In the genomic region with DNA sequence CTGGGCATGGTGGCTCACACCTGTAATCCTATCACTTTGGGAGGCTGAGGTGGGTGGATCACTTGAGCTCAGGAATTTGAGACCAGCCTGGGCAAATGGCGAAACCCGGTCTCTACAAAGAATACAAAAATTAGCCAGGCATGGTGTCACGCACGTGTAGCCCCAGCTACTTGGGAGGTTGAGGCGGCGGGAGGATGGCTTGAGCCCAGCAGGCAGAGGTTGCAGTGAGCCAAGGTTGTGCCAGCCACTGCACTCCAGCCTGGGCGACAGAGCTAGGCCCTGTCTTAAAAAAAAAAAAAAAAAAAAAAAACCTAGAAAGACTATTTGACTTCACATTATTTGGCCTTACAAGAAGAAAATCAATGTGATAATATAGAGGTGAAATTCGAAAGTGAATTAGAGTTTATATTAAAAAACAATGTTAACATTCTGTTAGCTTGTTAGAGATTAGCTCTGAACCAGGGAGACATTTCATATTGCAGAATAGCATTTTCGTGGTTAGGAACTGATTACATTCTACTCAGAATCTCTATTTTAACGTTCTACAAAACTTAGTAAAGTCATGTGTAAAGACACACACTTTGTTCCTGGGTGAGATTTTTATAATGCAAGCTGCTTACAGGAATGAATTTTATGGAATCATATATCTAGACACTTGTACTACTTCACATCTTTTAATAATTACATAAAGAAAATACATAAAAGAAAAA, we compare ENCODE assay signal across 20 cellular contexts.
DNase-seq lines count a peak whose midpoint lies in the region; TF ChIP-seq lines count a peak whose summit lies in the region.
"Had no signal": no experiment of that assay in that cellular context is flagged by ENCODE, and none has a peak within 500 bp of the region (broad histone marks: within the 10 kb centered on the region; RNA-seq: fewer than 3 reads in every experiment).

No MANE protein-coding gene starts in this region.

- H3K4me3 ChIP-seq in Caco-2 (ENCODE audit: low read depth, low read length) (no peak overlapping the region), neuronal stem cell (ENCODE audit: low read length in 2 of 2) (no peak overlapping the region), uterus (no peak overlapping the region), mammary epithelial cell (replicated peaks in 1 of 3; ENCODE audit: insufficient read depth in 1 of 3, low read depth in 2 of 3, low read length in 3 of 3) (no peak overlapping the region)
- H3K4me3 ChIP-seq: A549, GM12878, GM23338 had no signal

- H2BK12ac ChIP-seq in neuronal stem cell (ENCODE audit: low read length) = no peak overlapping the region

- no peak for DNase-seq in Caco-2
- DNase-seq in amniotic epithelial cell (ENCODE audit: low read depth) = peak; percentile 64
- no peak for DNase-seq in neuronal stem cell (ENCODE audit: low spot score)
- no peak for DNase-seq in uterus
- DNase-seq in erythroblast (lab: John Stamatoyannopoulos, UW) = no peak
- no peak for DNase-seq in GM13976 (ENCODE audit: low spot score)
- DNase-seq in mammary epithelial cell = no peak
- DNase-seq: AML-193; Calu3; CD4-positive, alpha-beta memory T cell; DMS 273 treated with DMSO at 0.1 percent for 48 hours; DMS53; DND-41; EL; HCEC 1CT had no signal

- H3K36me3 Mint-ChIP-seq in Caco-2 (ENCODE audit: insufficient read depth, unreplicated experiment) = peaks cover 8% of the 10 kb centered on the region

- H3K4me1 ChIP-seq in Caco-2 = peaks cover 13% of the 10 kb centered on the region
- no peaks in the 10 kb centered on the region for H3K4me1 ChIP-seq in neuronal stem cell (ENCODE audit: control insufficient read depth in 2 of 2, insufficient read depth in 1 of 2, low read depth in 1 of 2, low read length in 2 of 2)
- peaks cover 0 to 9% of the 10 kb centered on the region in 2 donors for H3K4me1 ChIP-seq in uterus
- peaks cover 12% of the 10 kb centered on the region for H3K4me1 ChIP-seq in mammary epithelial cell (ENCODE audit: insufficient read depth, low read length)

- CTCF ChIA-PET in Caco-2 (lab: Charles Lee) = interaction anchor here (0.8 kb wide), 1 partner anchor 268 kb away, joined by 4 read pairs; no protein-coding TSS in a partner anchor
- CTCF ChIA-PET in mammary epithelial cell (lab: Charles Lee; ENCODE audit: low non-redundant PET) = no interaction called here

- no peak overlapping the region for H3K4me2 ChIP-seq in neuronal stem cell (ENCODE audit: insufficient read depth, low read length, poor library complexity, severe bottlenecking)
- H3K4me2 ChIP-seq in mammary epithelial cell (ENCODE audit: insufficient read depth, low read depth, low read length) = no peak overlapping the region
- H3K4me2 ChIP-seq: A549, GM23338 had no signal

- H4K91ac ChIP-seq in neuronal stem cell (ENCODE audit: low read depth, low read length, poor library complexity) = no peak overlapping the region

- H3K18ac ChIP-seq in neuronal stem cell (ENCODE audit: low read length) = no peak overlapping the region

- H2AK5ac ChIP-seq in neuronal stem cell (ENCODE audit: low read depth, low read length) = no peak overlapping the region

- peak overlapping the region; percentile 50 for H3K9ac ChIP-seq in neuronal stem cell (ENCODE audit: low read depth, low read length, poor library complexity)
- no peak overlapping the region for H3K9ac ChIP-seq in mammary epithelial cell (ENCODE audit: insufficient read depth, low read length)

- no peak overlapping the region for H3K4ac ChIP-seq in neuronal stem cell (ENCODE audit: low read length)

- H2BK5ac ChIP-seq in neuronal stem cell (ENCODE audit: low read length) = no peak overlapping the region

- no peaks in the 10 kb centered on the region for H4K20me1 ChIP-seq in mammary epithelial cell (ENCODE audit: insufficient read depth, low read length)

- H3K27ac ChIP-seq in neuronal stem cell (replicated peaks; ENCODE audit: low read length) (no peak overlapping the region), uterus (peak overlapping the region; percentile 49 to 62), mammary epithelial cell (ENCODE audit: insufficient read depth, low read depth, low read length) (no peak overlapping the region)
- H3K27ac ChIP-seq: 22Rv1, A549, C4-2B had no signal

- POLR2A ChIA-PET in Caco-2 (lab: Charles Lee) = no interaction called here

- H3K36me3 ChIP-seq in Caco-2 (ENCODE audit: control insufficient read depth, insufficient read depth, low read length) (peaks cover 1% of the 10 kb centered on the region; the same call in 1 of the 2 replicates), neuronal stem cell (replicated peaks in 1 of 2; ENCODE audit: control insufficient read depth in 2 of 2, insufficient read depth in 2 of 2, low read length in 2 of 2) (no peaks in the 10 kb centered on the region), uterus (no peaks in the 10 kb centered on the region), mammary epithelial cell (ENCODE audit: insufficient read depth, low read length) (peaks cover 2% of the 10 kb centered on the region)

- in situ Hi-C loops in GM13976 (cut with MboI; ENCODE audit: low sequenced_read_pairs, unreplicated experiment) (no loop called here), mammary epithelial cell (cut with MboI; ENCODE audit: low sequenced_read_pairs in 2 of 2) (no loop called here)

- H2BK15ac ChIP-seq in neuronal stem cell (ENCODE audit: low read length) = no peak overlapping the region

- dilution Hi-C loops in mammary epithelial cell (cut with HindIII; ENCODE audit: low sequenced_read_pairs) = no loop called here

- no peak overlapping the region for H2BK120ac ChIP-seq in neuronal stem cell (ENCODE audit: low read depth, low read length)

- H4K8ac ChIP-seq in neuronal stem cell (ENCODE audit: low read depth, low read length) = no peak overlapping the region

- H3K27ac Mint-ChIP-seq in Caco-2 (ENCODE audit: unreplicated experiment) = peak overlapping the region; percentile 52
- H3K27ac Mint-ChIP-seq: GM23338 had no signal

- H3K27me3 Mint-ChIP-seq in Caco-2 (ENCODE audit: insufficient read depth, unreplicated experiment) = no peaks in the 10 kb centered on the region
- H3K27me3 Mint-ChIP-seq: CD4-positive, alpha-beta memory T cell had no signal

- peaks cover 9% of the 10 kb centered on the region for H3K9me3 Mint-ChIP-seq in Caco-2 (ENCODE audit: unreplicated experiment)
- H3K9me3 Mint-ChIP-seq: CD4-positive, alpha-beta memory T cell; GM23338 had no signal

- H3K23ac ChIP-seq in neuronal stem cell (ENCODE audit: low read depth, low read length, poor library complexity) = peak overlapping the region; percentile 62

- H3K4me3 Mint-ChIP-seq in Caco-2 (ENCODE audit: unreplicated experiment) = no peak overlapping the region
- H3K4me3 Mint-ChIP-seq: CD4-positive, alpha-beta memory T cell; GM23338 had no signal

- no peak overlapping the region for H3K14ac ChIP-seq in neuronal stem cell (ENCODE audit: low read length)

- TF ChIP-seq POLR2A in uterus (IDR thresholded peaks at IDR 0.05) = no peak
- no peak for TF ChIP-seq POLR2A in erythroblast (IDR thresholded peaks at IDR 0.05; ENCODE audit: low read length)

- TF ChIP-seq CTCF in Caco-2 (IDR thresholded peaks at IDR 0.05; ENCODE audit: insufficient read depth in 1 of 2, low read depth in 1 of 2, low read length in 1 of 2, severe bottlenecking in 1 of 2, unreplicated experiment in 1 of 2) (no peak), uterus (IDR thresholded peaks at IDR 0.05) (no peak), GM13976 (IDR thresholded peaks at IDR 0.05; ENCODE audit: borderline replicate concordance, control extremely low read depth, extremely low read depth, insufficient read depth, missing control alignments) (no peak), mammary epithelial cell (conservative IDR thresholded peaks at IDR 0.05 in 1 of 2, IDR thresholded peaks at IDR 0.05 in 1 of 2; ENCODE audit: extremely low read depth in 1 of 2, insufficient read depth in 1 of 2, low read depth in 1 of 2, low read length in 2 of 2) (no peak)

- H3K79me2 ChIP-seq in mammary epithelial cell (ENCODE audit: insufficient read depth, low read length) = no peaks in the 10 kb centered on the region

- H3K27me3 ChIP-seq in Caco-2 (replicated peaks; ENCODE audit: control insufficient read depth, insufficient read depth, low read length) (no peaks in the 10 kb centered on the region), neuronal stem cell (ENCODE audit: control insufficient read depth in 3 of 3, insufficient read depth in 3 of 3, low read depth in 1 of 3, low read length in 3 of 3) (no peaks in the 10 kb centered on the region), uterus (no peaks in the 10 kb centered on the region), mammary epithelial cell (ENCODE audit: insufficient read depth, low read length) (no peaks in the 10 kb centered on the region)

- H3K4me1 Mint-ChIP-seq in Caco-2 (ENCODE audit: low read depth, unreplicated experiment) = peaks cover 36% of the 10 kb centered on the region
- H3K4me1 Mint-ChIP-seq: GM23338 had no signal

- BruUV-seq in Caco-2 (replicated peaks; lab: Mats Ljungman, UMichigan) (no TSS peak), mammary epithelial cell (replicated peaks; lab: Mats Ljungman, UMichigan) (no TSS peak)

- WGBS in neuronal stem cell (ENCODE audit: extremely low coverage in 2 of 2, insufficient read length in 2 of 2, insufficient replicate concordance in 1 of 2), 2 donors = 100% methylated on average over 1 of the region's 10 CpGs; no CpG with 5 or more reads in 1 of the 2 donors
- 96% methylated on average over 8 of the region's 10 CpGs for WGBS in mammary epithelial cell (ENCODE audit: low coverage, missing lambda C conversion rate)

- intact Hi-C loops in Caco-2 (cut with micrococcal nuclease; ENCODE audit: unreplicated experiment) = no loop called here
- intact Hi-C loops in uterus (cut with DNase I; ENCODE audit: low total_unique reads) = no loop called here
- intact Hi-C loops in mammary epithelial cell (cut with micrococcal nuclease) = no loop called here

- H2AFZ ChIP-seq in neuronal stem cell (ENCODE audit: low read length) (no peak overlapping the region), mammary epithelial cell (ENCODE audit: low read depth, low read length) (no peak overlapping the region)
- H2AFZ ChIP-seq: GM23338 had no signal

- H3K9me3 ChIP-seq in Caco-2 (no peaks in the 10 kb centered on the region), neuronal stem cell (replicated peaks in 1 of 2; ENCODE audit: control insufficient read depth in 2 of 2, insufficient read depth in 1 of 2, low read depth in 1 of 2, low read length in 2 of 2) (no peaks in the 10 kb centered on the region), uterus (no peaks in the 10 kb centered on the region), mammary epithelial cell (replicated peaks; ENCODE audit: insufficient read depth, low read length) (no peaks in the 10 kb centered on the region)
- H3K9me3 ChIP-seq: A549 had no signal

- no peaks in the 10 kb centered on the region for H3K79me1 ChIP-seq in neuronal stem cell (ENCODE audit: low read depth, low read length)

Comparison
In these comparisons a context has a peak if more than half of its experiments do, and no peak if none do; other contexts are left out.
1. H3K27ac ChIP-seq: peak in uterus (2 of 2); none in neuronal stem cell (single experiment) and mammary epithelial cell (single experiment).